ENCODE assay signal across 1 cellular context in the genomic region with DNA sequence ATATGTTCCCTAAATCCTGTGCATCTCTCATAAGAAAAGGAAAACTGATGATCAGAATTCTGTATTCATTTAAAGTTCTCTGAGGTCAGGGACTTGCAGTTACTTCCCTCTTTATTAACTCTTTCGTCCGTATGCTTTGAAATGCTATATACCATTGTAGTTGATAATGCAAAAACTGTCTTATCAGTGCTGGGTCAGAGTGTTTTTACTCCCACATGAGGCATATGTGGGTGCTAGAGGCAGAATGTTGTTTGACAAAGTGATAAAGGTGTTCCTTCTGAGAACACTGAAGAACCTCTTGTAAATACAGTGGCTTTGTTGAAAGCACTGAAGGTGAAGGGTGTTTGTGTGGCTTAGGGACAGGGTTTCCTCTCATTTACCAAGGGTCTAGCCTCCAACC.
TF ChIP-seq lines count a peak whose summit lies in the region.

No MANE protein-coding gene starts in this region.

TF ChIP-seq in K562, 482 proteins besides CTCF, POLR2A, EP300 and RAD21 (continued from another document):
- TF ChIP-seq, protein P1, sequence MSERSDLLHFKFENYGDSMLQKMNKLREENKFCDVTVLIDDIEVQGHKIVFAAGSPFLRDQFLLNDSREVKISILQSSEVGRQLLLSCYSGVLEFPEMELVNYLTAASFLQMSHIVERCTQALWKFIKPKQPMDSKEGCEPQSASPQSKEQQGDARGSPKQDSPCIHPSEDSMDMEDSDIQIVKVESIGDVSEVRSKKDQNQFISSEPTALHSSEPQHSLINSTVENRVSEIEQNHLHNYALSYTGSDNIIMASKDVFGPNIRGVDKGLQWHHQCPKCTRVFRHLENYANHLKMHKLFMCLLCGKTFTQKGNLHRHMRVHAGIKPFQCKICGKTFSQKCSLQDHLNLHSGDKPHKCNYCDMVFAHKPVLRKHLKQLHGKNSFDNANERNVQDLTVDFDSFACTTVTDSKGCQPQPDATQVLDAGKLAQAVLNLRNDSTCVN (CRISPR knock-in tag; IDR thresholded peaks at IDR 0.05): no peak
- no peak for TF ChIP-seq BDP1 (IDR thresholded peaks at IDR 0.05; ENCODE audit: insufficient read depth, insufficient read length)
- TF ChIP-seq ZNF165 (CRISPR knock-in tag; IDR thresholded peaks at IDR 0.05; ENCODE audit: borderline replicate concordance): no peak
- no peak for TF ChIP-seq SLC30A9 (CRISPR knock-in tag; IDR thresholded peaks at IDR 0.05)
- TF ChIP-seq ILF3 (IDR thresholded peaks at IDR 0.05; ENCODE audit: borderline replicate concordance): no peak
- no peak for TF ChIP-seq KLF10 (CRISPR knock-in tag; IDR thresholded peaks at IDR 0.05)
- no peak for TF ChIP-seq MCM5 (IDR thresholded peaks at IDR 0.05; ENCODE audit: low read depth)
- no peak for TF ChIP-seq CHD2 (IDR thresholded peaks at IDR 0.05; ENCODE audit: low read depth, low read length)
- peak; percentile 86 for TF ChIP-seq TAL1 (IDR thresholded peaks at IDR 0.05)
- no peak for TF ChIP-seq SMARCB1 (IDR thresholded peaks at IDR 0.05; ENCODE audit: insufficient read length, low read depth)
- peak; percentile 89 for TF ChIP-seq NCOR1 (IDR thresholded peaks at IDR 0.05)
- no peak for TF ChIP-seq RBM22 (IDR thresholded peaks at IDR 0.05; ENCODE audit: low read depth, low read length, poor library complexity, severe bottlenecking)
- TF ChIP-seq FOXJ3 (CRISPR knock-in tag; IDR thresholded peaks at IDR 0.05): no peak
- no peak for TF ChIP-seq GTF2F1 (IDR thresholded peaks at IDR 0.05; ENCODE audit: low read depth, low read length)
- TF ChIP-seq, protein P2, sequence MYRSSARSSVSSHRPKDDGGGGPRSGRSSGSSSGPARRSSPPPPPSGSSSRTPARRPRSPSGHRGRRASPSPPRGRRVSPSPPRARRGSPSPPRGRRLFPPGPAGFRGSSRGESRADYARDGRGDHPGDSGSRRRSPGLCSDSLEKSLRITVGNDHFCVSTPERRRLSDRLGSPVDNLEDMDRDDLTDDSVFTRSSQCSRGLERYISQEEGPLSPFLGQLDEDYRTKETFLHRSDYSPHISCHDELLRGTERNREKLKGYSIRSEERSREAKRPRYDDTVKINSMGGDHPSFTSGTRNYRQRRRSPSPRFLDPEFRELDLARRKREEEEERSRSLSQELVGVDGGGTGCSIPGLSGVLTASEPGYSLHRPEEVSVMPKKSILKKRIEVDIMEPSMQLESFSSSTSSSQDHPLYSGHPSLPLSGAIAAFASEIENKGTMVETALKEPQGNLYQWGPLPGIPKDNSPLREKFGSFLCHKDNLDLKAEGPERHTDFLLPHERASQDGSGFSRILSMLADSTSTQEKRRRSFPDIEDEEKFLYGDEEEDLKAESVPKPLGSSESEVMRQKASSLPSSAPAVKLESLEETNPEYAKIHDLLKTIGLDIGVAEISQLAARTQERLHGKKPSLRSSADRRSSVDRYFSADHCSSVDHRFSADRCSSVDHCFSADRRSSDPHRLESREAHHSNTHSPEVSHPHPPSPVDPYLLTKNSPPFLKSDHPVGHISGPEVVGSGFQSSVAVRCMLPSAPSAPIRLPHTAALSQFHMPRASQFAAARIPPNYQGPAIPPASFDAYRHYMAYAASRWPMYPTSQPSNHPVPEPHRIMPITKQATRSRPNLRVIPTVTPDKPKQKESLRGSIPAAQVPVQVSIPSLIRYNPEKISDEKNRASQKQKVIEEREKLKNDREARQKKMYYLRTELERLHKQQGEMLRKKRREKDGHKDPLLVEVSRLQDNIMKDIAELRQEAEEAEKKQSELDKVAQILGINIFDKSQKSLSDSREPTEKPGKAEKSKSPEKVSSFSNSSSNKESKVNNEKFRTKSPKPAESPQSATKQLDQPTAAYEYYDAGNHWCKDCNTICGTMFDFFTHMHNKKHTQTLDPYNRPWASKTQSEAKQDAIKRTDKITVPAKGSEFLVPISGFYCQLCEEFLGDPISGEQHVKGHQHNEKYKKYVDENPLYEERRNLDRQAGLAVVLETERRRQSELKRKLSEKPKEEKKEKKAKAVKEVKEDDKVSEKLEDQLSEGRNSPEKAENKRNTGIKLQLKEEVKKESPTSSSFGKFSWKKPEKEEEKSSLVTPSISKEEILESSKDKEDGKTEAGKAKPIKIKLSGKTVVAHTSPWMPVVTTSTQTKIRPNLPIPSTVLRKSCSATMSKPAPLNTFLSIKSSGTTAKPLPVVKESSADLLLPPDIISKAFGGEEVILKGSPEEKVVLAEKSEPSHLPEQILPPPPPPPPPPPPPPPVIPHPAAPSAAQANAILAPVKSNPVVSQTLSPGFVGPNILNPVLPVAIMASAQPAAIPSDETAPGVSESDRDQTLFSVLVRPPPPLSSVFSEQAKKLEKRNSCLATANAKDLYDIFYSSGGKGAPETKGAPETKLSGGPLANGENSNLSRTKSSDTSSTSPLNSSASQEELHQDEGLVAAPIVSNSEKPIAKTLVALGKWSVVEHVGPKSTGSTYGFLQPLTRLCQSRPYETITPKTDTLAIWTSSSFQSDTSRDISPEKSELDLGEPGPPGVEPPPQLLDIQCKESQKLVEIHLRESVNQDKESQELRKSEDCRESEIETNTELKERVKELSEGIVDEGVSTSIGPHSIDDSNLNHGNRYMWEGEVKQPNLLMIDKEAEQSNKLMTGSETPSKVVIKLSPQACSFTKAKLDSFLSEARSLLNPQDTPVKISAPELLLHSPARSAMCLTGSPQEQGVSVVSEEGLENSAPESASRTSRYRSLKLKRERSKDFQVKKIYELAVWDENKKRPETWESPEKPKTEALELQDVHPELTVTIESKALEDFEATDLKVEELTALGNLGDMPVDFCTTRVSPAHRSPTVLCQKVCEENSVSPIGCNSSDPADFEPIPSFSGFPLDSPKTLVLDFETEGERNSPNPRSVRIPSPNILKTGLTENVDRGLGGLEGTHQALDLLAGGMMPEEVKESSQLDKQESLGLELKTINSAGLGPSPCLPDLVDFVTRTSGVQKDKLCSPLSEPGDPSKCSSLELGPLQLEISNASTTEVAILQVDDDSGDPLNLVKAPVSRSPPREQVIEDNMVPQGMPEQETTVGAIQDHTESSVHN (IDR thresholded peaks at IDR 0.05; ENCODE audit: borderline replicate concordance in 1 of 2, low read depth in 1 of 2): no peak
- TF ChIP-seq RFX1 (IDR thresholded peaks at IDR 0.05): no peak
- TF ChIP-seq ZNF445 (CRISPR knock-in tag; IDR thresholded peaks at IDR 0.05; ENCODE audit: low read depth): no peak
- peak; percentile 84 for TF ChIP-seq SMARCE1 (IDR thresholded peaks at IDR 0.05)
- TF ChIP-seq DACH1 (IDR thresholded peaks at IDR 0.05; ENCODE audit: partially characterized antibody): peak; percentile 12
- peak; percentile 74 for TF ChIP-seq NFIC (IDR thresholded peaks at IDR 0.05)
- no peak for TF ChIP-seq BRD9 (IDR thresholded peaks at IDR 0.05; ENCODE audit: low read depth, partially characterized antibody)
- TF ChIP-seq FOXP1 (CRISPR knock-in tag; IDR thresholded peaks at IDR 0.05): no peak
- no peak for TF ChIP-seq SMARCA5 (IDR thresholded peaks at IDR 0.05)
- no peak for TF ChIP-seq ZKSCAN8 (CRISPR knock-in tag; IDR thresholded peaks at IDR 0.05)
- no peak for TF ChIP-seq STAT5B (CRISPR knock-in tag; IDR thresholded peaks at IDR 0.05)
- TF ChIP-seq FOS (IDR thresholded peaks at IDR 0.05; ENCODE audit: extremely low read depth, insufficient read length): no peak
- no peak for TF ChIP-seq HDAC8 (tag; IDR thresholded peaks at IDR 0.05)
- TF ChIP-seq ELF1 (tag; IDR thresholded peaks at IDR 0.05): no peak
- TF ChIP-seq NELFE (IDR thresholded peaks at IDR 0.05; ENCODE audit: insufficient read depth, insufficient read length): no peak
- no peak for TF ChIP-seq FIP1L1 (IDR thresholded peaks at IDR 0.05; ENCODE audit: low read depth, low read length, poor library complexity, severe bottlenecking)
- no peak for TF ChIP-seq LCOR (CRISPR knock-in tag; IDR thresholded peaks at IDR 0.05)
- TF ChIP-seq, protein P3, sequence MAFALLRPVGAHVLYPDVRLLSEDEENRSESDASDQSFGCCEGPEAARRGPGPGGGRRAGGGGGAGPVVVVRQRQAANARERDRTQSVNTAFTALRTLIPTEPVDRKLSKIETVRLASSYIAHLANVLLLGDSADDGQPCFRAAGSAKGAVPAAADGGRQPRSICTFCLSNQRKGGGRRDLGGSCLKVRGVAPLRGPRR (CRISPR knock-in tag; IDR thresholded peaks at IDR 0.05): no peak
- peak; percentile 93 for TF ChIP-seq ARID1B (IDR thresholded peaks at IDR 0.05)
- no peak for TF ChIP-seq GABPA (tag; conservative IDR thresholded peaks at IDR 0.05; ENCODE audit: low read depth)
- no peak for TF ChIP-seq ZNF589 (CRISPR knock-in tag; IDR thresholded peaks at IDR 0.05; ENCODE audit: low read depth)
- TF ChIP-seq, protein P4, sequence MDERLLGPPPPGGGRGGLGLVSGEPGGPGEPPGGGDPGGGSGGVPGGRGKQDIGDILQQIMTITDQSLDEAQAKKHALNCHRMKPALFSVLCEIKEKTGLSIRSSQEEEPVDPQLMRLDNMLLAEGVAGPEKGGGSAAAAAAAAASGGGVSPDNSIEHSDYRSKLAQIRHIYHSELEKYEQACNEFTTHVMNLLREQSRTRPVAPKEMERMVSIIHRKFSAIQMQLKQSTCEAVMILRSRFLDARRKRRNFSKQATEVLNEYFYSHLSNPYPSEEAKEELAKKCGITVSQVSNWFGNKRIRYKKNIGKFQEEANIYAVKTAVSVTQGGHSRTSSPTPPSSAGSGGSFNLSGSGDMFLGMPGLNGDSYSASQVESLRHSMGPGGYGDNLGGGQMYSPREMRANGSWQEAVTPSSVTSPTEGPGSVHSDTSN (CRISPR knock-in tag; IDR thresholded peaks at IDR 0.05; ENCODE audit: low read depth): no peak
- TF ChIP-seq, protein P4 (tag; conservative IDR thresholded peaks at IDR 0.05; ENCODE audit: low read depth): no peak
- no peak for TF ChIP-seq SREBF1 (IDR thresholded peaks at IDR 0.05; ENCODE audit: borderline replicate concordance, low read depth, low read length)
- no peak for TF ChIP-seq ASH1L (IDR thresholded peaks at IDR 0.05; ENCODE audit: borderline replicate concordance, low read depth, partially characterized antibody)
- TF ChIP-seq HLTF (IDR thresholded peaks at IDR 0.05): no peak
- 0 out of 2 replicates have a peak, but pooled peaks have one; percentile 20 for TF ChIP-seq ZNF766 (CRISPR knock-in tag; conservative IDR thresholded peaks at IDR 0.05)
- TF ChIP-seq ZNF121 (CRISPR knock-in tag; conservative IDR thresholded peaks at IDR 0.05): no peak
- no peak for TF ChIP-seq COPS2 (conservative IDR thresholded peaks at IDR 0.05)
- TF ChIP-seq ZC3H8 (IDR thresholded peaks at IDR 0.05): no peak
- no peak for TF ChIP-seq SMAD2 (IDR thresholded peaks at IDR 0.05; ENCODE audit: low read depth, low read length)
- TF ChIP-seq, protein P5, sequence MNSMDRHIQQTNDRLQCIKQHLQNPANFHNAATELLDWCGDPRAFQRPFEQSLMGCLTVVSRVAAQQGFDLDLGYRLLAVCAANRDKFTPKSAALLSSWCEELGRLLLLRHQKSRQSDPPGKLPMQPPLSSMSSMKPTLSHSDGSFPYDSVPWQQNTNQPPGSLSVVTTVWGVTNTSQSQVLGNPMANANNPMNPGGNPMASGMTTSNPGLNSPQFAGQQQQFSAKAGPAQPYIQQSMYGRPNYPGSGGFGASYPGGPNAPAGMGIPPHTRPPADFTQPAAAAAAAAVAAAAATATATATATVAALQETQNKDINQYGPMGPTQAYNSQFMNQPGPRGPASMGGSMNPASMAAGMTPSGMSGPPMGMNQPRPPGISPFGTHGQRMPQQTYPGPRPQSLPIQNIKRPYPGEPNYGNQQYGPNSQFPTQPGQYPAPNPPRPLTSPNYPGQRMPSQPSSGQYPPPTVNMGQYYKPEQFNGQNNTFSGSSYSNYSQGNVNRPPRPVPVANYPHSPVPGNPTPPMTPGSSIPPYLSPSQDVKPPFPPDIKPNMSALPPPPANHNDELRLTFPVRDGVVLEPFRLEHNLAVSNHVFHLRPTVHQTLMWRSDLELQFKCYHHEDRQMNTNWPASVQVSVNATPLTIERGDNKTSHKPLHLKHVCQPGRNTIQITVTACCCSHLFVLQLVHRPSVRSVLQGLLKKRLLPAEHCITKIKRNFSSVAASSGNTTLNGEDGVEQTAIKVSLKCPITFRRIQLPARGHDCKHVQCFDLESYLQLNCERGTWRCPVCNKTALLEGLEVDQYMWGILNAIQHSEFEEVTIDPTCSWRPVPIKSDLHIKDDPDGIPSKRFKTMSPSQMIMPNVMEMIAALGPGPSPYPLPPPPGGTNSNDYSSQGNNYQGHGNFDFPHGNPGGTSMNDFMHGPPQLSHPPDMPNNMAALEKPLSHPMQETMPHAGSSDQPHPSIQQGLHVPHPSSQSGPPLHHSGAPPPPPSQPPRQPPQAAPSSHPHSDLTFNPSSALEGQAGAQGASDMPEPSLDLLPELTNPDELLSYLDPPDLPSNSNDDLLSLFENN (IDR thresholded peaks at IDR 0.05; ENCODE audit: low read depth in 2 of 2, low read length in 2 of 2): peak in 1 of 2 experiments; percentile 80; a peak in 2 of 4 replicates
- TF ChIP-seq SRSF9 (IDR thresholded peaks at IDR 0.05; ENCODE audit: borderline replicate concordance, low read depth, low read length): no peak
- TF ChIP-seq, protein P6, sequence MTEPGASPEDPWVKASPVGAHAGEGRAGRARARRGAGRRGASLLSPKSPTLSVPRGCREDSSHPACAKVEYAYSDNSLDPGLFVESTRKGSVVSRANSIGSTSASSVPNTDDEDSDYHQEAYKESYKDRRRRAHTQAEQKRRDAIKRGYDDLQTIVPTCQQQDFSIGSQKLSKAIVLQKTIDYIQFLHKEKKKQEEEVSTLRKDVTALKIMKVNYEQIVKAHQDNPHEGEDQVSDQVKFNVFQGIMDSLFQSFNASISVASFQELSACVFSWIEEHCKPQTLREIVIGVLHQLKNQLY (CRISPR knock-in tag; conservative IDR thresholded peaks at IDR 0.05): no peak
TF ChIP-seq in K562: peak in this region for 58.
